ENCODE assay signal across 8 cellular contexts in genomic region chr5:140549237-140550144, GRCh38. TPM values are rescaled to one million over a fixed set of nuclear protein-coding genes. Genes with fewer than 3 reads are reported as not detected.
A peak's percentile ranks its signal among the peaks of the same experiment; 100 is the strongest.
DNase-seq lines count a peak whose midpoint lies in the region; ATAC-seq, FAIRE-seq and TF ChIP-seq lines count a peak whose summit lies in the region.

No MANE protein-coding gene starts in this region.

- CTCF ChIA-PET in mammary epithelial cell (lab: Charles Lee; ENCODE audit: low non-redundant PET) = no interaction called here

- no peaks in the 10 kb centered on the region for H4K20me1 ChIP-seq in mammary epithelial cell (ENCODE audit: insufficient read depth, low read length)

- peak; percentile 5 for DNase-seq in COLO668 (lab: John Stamatoyannopoulos, UW; ENCODE audit: unreplicated experiment)
- peak; percentile 58 for DNase-seq in NCI-H2029 (lab: John Stamatoyannopoulos, UW)
- no peak for DNase-seq in mammary epithelial cell
- peak; percentile 34 to 60 for DNase-seq in lung microvascular endothelial cell (ENCODE audit: low read depth in 2 of 2)
- no peak for DNase-seq in vagina (ENCODE audit: extremely low spot score in 2 of 2)
- no peak for DNase-seq in stimulated activated CD4-positive, alpha-beta T cell treated with anti-CD3 and anti-CD28 coated beads, Interleukin-4, amount 100 ng/mL, for 4 hours
- DNase-seq in H54 (ENCODE audit: insufficient read length, low spot score) = no peak

- H3K4me1 ChIP-seq in mammary epithelial cell (ENCODE audit: insufficient read depth, low read length) = peaks cover 24% of the 10 kb centered on the region
- H3K4me1 ChIP-seq in vagina = peaks cover 35% of the 10 kb centered on the region

- no peak overlapping the region for H2AFZ ChIP-seq in mammary epithelial cell (ENCODE audit: low read depth, low read length)

- TF ChIP-seq CTCF in mammary epithelial cell (conservative IDR thresholded peaks at IDR 0.05 in 1 of 2, IDR thresholded peaks at IDR 0.05 in 1 of 2; ENCODE audit: extremely low read depth in 1 of 2, insufficient read depth in 1 of 2, low read depth in 1 of 2, low read length in 2 of 2) (no peak), vagina (IDR thresholded peaks at IDR 0.05) (no peak)

- H3K9me3 ChIP-seq in mammary epithelial cell (replicated peaks; ENCODE audit: insufficient read depth, low read length) (no peaks in the 10 kb centered on the region), vagina (no peaks in the 10 kb centered on the region)

- TSS peak; percentile 56 for BruUV-seq in mammary epithelial cell (replicated peaks; lab: Mats Ljungman, UMichigan)

- no peaks in the 10 kb centered on the region for H3K27me3 ChIP-seq in mammary epithelial cell (ENCODE audit: insufficient read depth, low read length)
- H3K27me3 ChIP-seq in vagina = no peaks in the 10 kb centered on the region

- dilution Hi-C loops in mammary epithelial cell (cut with HindIII; ENCODE audit: low sequenced_read_pairs) = no loop called here

- TF ChIP-seq POLR2A in vagina (IDR thresholded peaks at IDR 0.05) (no peak), H54 (IDR thresholded peaks at IDR 0.05; ENCODE audit: low read depth, low read length) (no peak)

- ATAC-seq in HG03439 (IDR thresholded peaks at IDR 0.05; ENCODE audit: unreplicated experiment) = no peak

- 94% methylated on average over 2 of the region's 3 CpGs for WGBS in mammary epithelial cell (ENCODE audit: low coverage, missing lambda C conversion rate)

- FAIRE-seq in H54 (lab: Jason Lieb, UNC) = no peak

- H3K27ac ChIP-seq in mammary epithelial cell (ENCODE audit: insufficient read depth, low read depth, low read length) = no peak overlapping the region
- peak overlapping the region; percentile 89 for H3K27ac ChIP-seq in vagina

- H3K79me2 ChIP-seq in mammary epithelial cell (ENCODE audit: insufficient read depth, low read length) = peaks cover 27% of the 10 kb centered on the region

- in situ Hi-C loops in mammary epithelial cell (cut with MboI; ENCODE audit: low sequenced_read_pairs in 2 of 2) = no loop called here

- intact Hi-C loops in mammary epithelial cell (cut with micrococcal nuclease) (no loop called here), vagina (cut with DNase I) (loop anchor here (5.0 to 10.0 kb wide), 2 partner anchors 98 to 145 kb away; partner anchors contain the start of genes ANKHD1, IK and NDUFA2)

- no peak overlapping the region for H3K9ac ChIP-seq in mammary epithelial cell (ENCODE audit: insufficient read depth, low read length)

- H3K4me3 ChIP-seq in mammary epithelial cell (replicated peaks in 1 of 3; ENCODE audit: insufficient read depth in 1 of 3, low read depth in 2 of 3, low read length in 3 of 3) (no peak overlapping the region), vagina (no peak overlapping the region)

- H3K36me3 ChIP-seq in mammary epithelial cell (ENCODE audit: insufficient read depth, low read length) (peaks cover 29% of the 10 kb centered on the region), vagina (peaks cover 0 to 26% of the 10 kb centered on the region in 2 donors)

- no peak overlapping the region for H3K4me2 ChIP-seq in mammary epithelial cell (ENCODE audit: insufficient read depth, low read depth, low read length)

RNA-seq across cellular contexts. Expression of gene EIF4EBP3, which starts 2.0 kb away (rescaled TPM):
- 1 to 10 TPM; 1.8 to 6.0 TPM for total RNA-seq in mammary epithelial cell
- 2.8 TPM for polyA plus RNA-seq in mammary epithelial cell
- not detected for polyA minus RNA-seq in mammary epithelial cell
- 0.87 and 1.2 TPM in 2 replicates for total RNA-seq in lung microvascular endothelial cell
- total RNA-seq in vagina = 38.1 TPM

RNA-seq across cellular contexts. Expression of gene SRA1, which starts 7.8 kb away (rescaled TPM):
- total RNA-seq in mammary epithelial cell (10 to 100 TPM; 20.8 to 47.7 TPM), lung microvascular endothelial cell (16.3 and 20.6 TPM in 2 replicates), vagina (20.4 TPM)
- polyA plus RNA-seq in mammary epithelial cell = 39.4 TPM
- 19.3 TPM for polyA minus RNA-seq in mammary epithelial cell

RNA-seq across cellular contexts. Expression of gene APBB3, which starts 14.9 kb away (rescaled TPM):
- 10 to 100 TPM; 12.2 to 18.4 TPM for total RNA-seq in mammary epithelial cell
- polyA plus RNA-seq in mammary epithelial cell = 6.4 TPM
- polyA minus RNA-seq in mammary epithelial cell = 3.4 TPM
- total RNA-seq in lung microvascular endothelial cell = 3.3 and 6.7 TPM in 2 replicates
- total RNA-seq in vagina = 16.7 TPM

RNA-seq across cellular contexts. Expression of gene SLC35A4, which starts 15.1 kb away (rescaled TPM):
- total RNA-seq in mammary epithelial cell (10 to 100 TPM; 24.0 to 62.2 TPM), lung microvascular endothelial cell (12.4 and 21.8 TPM in 2 replicates), vagina (21.4 TPM)
- 89.7 TPM for polyA plus RNA-seq in mammary epithelial cell
- polyA minus RNA-seq in mammary epithelial cell = 193 TPM

Comparison
In these comparisons a context has a peak if more than half of its experiments do, and no peak if none do; other contexts are left out.
1. DNase-seq: peak in COLO668 (single experiment), NCI-H2029 (single experiment) and lung microvascular endothelial cell (2 of 2); none in mammary epithelial cell (single experiment), vagina (0 of 2), stimulated activated CD4-positive, alpha-beta T cell treated with anti-CD3 and anti-CD28 coated beads, Interleukin-4, amount 100 ng/mL, for 4 hours (0 of 2) and H54 (single experiment).